In genomic region chr12:89618113-89618862, GRCh38 we compare ENCODE assay signal across 19 cellular contexts.
DNase-seq lines count a peak whose midpoint lies in the region; ATAC-seq and TF ChIP-seq lines count a peak whose summit lies in the region.
"Had no signal": no experiment of that assay in that cellular context is flagged by ENCODE, and none has a peak within 500 bp of the region (broad histone marks: within the 10 kb centered on the region; RNA-seq: fewer than 3 reads in every experiment).

No MANE protein-coding gene starts in this region.

- peak overlapping the region; percentile 74 for H3K27ac Mint-ChIP-seq in central memory CD8-positive, alpha-beta T cell (ENCODE audit: low read depth)
- H3K27ac Mint-ChIP-seq in stimulated activated effector memory CD8-positive, alpha-beta T cell treated with anti-CD3 and anti-CD28 coated beads, Interleukin-12 subunit alpha, Interleukin-12 subunit beta, amount 100 ng/mL, for 72 hours = no peak overlapping the region
- H3K27ac Mint-ChIP-seq: nephron progenitor cell, progenitor cell of endocrine pancreas had no signal

- no peaks in the 10 kb centered on the region for H3K27me3 ChIP-seq in foreskin keratinocyte
- H3K27me3 ChIP-seq: BLaER1 treated with 17β-estradiol and CSF1 and Interleukin-3, amounts not matched to agents 10 nM and 100 nM; SJCRH30; tibial nerve had no signal

- H3K27me3 Mint-ChIP-seq in central memory CD8-positive, alpha-beta T cell = no peaks in the 10 kb centered on the region
- H3K27me3 Mint-ChIP-seq: progenitor cell of endocrine pancreas had no signal

- H3K4me1 ChIP-seq in foreskin keratinocyte = peaks cover 5% of the 10 kb centered on the region
- H3K4me1 ChIP-seq: BLaER1 treated with 17β-estradiol and CSF1 and Interleukin-3, amounts not matched to agents 10 nM and 100 nM; SJCRH30; tibial nerve had no signal

- peaks cover 25% of the 10 kb centered on the region for H3K4me1 Mint-ChIP-seq in central memory CD8-positive, alpha-beta T cell
- peaks cover 21% of the 10 kb centered on the region for H3K4me1 Mint-ChIP-seq in stimulated activated effector memory CD8-positive, alpha-beta T cell treated with anti-CD3 and anti-CD28 coated beads, Interleukin-12 subunit alpha, Interleukin-12 subunit beta, amount 100 ng/mL, for 72 hours

- H3K36me3 Mint-ChIP-seq in central memory CD8-positive, alpha-beta T cell (ENCODE audit: insufficient read depth) = peaks cover 30% of the 10 kb centered on the region
- H3K36me3 Mint-ChIP-seq in stimulated activated effector memory CD8-positive, alpha-beta T cell treated with anti-CD3 and anti-CD28 coated beads, Interleukin-12 subunit alpha, Interleukin-12 subunit beta, amount 100 ng/mL, for 72 hours = peaks cover 73% of the 10 kb centered on the region

- H3K4me3 ChIP-seq in GM12865 (ENCODE audit: low read depth, low read length) = no peak overlapping the region
- H3K4me3 ChIP-seq: BLaER1 treated with 17β-estradiol and CSF1 and Interleukin-3, amounts not matched to agents 10 nM and 100 nM; SJCRH30; tibial nerve had no signal

- ATAC-seq in HG02610 (IDR thresholded peaks at IDR 0.05; ENCODE audit: unreplicated experiment) = peak; percentile 74
- no peak for ATAC-seq in central memory CD8-positive, alpha-beta T cell (replicated peaks; ENCODE audit: extremely low read depth, poor library complexity, severe bottlenecking)
- peak; percentile 85 for ATAC-seq in stimulated activated effector memory CD8-positive, alpha-beta T cell treated with anti-CD3 and anti-CD28 coated beads, Interleukin-12 subunit alpha, Interleukin-12 subunit beta, amount 100 ng/mL, for 72 hours
- no peak for ATAC-seq in GM18867 (IDR thresholded peaks at IDR 0.05; ENCODE audit: unreplicated experiment)
- no peak for ATAC-seq in foreskin keratinocyte

- H3K27ac ChIP-seq in foreskin keratinocyte = no peak overlapping the region
- H3K27ac ChIP-seq: BLaER1 treated with 17β-estradiol and CSF1 and Interleukin-3, amounts not matched to agents 10 nM and 100 nM; SJCRH30; tibial nerve had no signal

- H3K9me3 Mint-ChIP-seq in central memory CD8-positive, alpha-beta T cell = no peaks in the 10 kb centered on the region
- H3K9me3 Mint-ChIP-seq in stimulated activated effector memory CD8-positive, alpha-beta T cell treated with anti-CD3 and anti-CD28 coated beads, Interleukin-12 subunit alpha, Interleukin-12 subunit beta, amount 100 ng/mL, for 72 hours = no peaks in the 10 kb centered on the region
- H3K9me3 Mint-ChIP-seq: nephron progenitor cell had no signal

- H3K4me3 Mint-ChIP-seq in central memory CD8-positive, alpha-beta T cell = no peak overlapping the region
- H3K4me3 Mint-ChIP-seq in stimulated activated effector memory CD8-positive, alpha-beta T cell treated with anti-CD3 and anti-CD28 coated beads, Interleukin-12 subunit alpha, Interleukin-12 subunit beta, amount 100 ng/mL, for 72 hours = no peak overlapping the region
- H3K4me3 Mint-ChIP-seq: nephron progenitor cell had no signal

- TF ChIP-seq CTCF in GM12865 (IDR thresholded peaks at IDR 0.05; ENCODE audit: insufficient read depth, low read depth, low read length, missing control alignments) = no peak
- TF ChIP-seq CTCF in foreskin keratinocyte (conservative IDR thresholded peaks at IDR 0.05) = no peak

- DNase-seq in GM12865 (ENCODE audit: low read depth) (peak; percentile 10), foreskin keratinocyte (no peak), dedifferentiated amniotic fluid mesenchymal stem cell (ENCODE audit: extremely low spot score) (no peak)
- no peak for DNase-seq in central memory CD8-positive, alpha-beta T cell (ENCODE audit: low spot score in 2 of 2)
- DNase-seq in stimulated activated effector memory CD8-positive, alpha-beta T cell treated with anti-CD3 and anti-CD28 coated beads, Interleukin-12 subunit alpha, Interleukin-12 subunit beta, amount 100 ng/mL, for 72 hours (ENCODE audit: low spot score in 2 of 2) = no peak
- DNase-seq: activated naive CD4-positive, alpha-beta T cell treated with Interleukin-2 at 50 U/mL for 16 hours; DMS153; effector CD8-positive, alpha-beta T cell; kidney; mesendoderm; NCI-H2029 treated with DMSO at 0.1 percent for 48 hours; NCI-H69; nephron progenitor cell had no signal

Comparison
In these comparisons a context has a peak if more than half of its experiments do, and no peak if none do; other contexts are left out.
1. ATAC-seq: peak in HG02610 (single experiment) and stimulated activated effector memory CD8-positive, alpha-beta T cell treated with anti-CD3 and anti-CD28 coated beads, Interleukin-12 subunit alpha, Interleukin-12 subunit beta, amount 100 ng/mL, for 72 hours (single experiment); none in central memory CD8-positive, alpha-beta T cell (single experiment), GM18867 (single experiment) and foreskin keratinocyte (single experiment).